ENCODE assay signal across 9 cellular contexts in the genomic region with DNA sequence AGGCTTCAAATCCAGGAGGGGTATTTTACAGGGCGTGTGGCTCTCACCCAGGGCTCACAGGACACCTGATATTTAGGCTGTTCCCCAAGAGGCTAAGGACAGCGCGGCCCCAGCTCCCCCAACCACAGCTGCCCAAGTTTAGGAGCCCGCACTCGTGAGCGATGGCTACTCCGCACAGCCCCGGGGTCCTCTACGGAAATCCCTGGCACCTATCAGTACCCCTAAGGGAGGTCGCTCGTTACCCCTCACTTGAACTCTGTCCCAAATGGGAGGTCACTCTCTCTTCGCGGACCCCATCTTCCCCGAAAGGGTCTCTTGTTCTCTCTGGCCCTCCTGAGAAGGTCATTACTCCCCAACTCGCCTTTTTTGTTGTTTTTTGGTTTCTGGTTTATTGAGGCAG. TPM values are rescaled to one million over a fixed set of nuclear protein-coding genes. Genes with fewer than 3 reads are reported as not detected.
A peak's percentile ranks its signal among the peaks of the same experiment; 100 is the strongest.
DNase-seq lines count a peak whose midpoint lies in the region; ATAC-seq, FAIRE-seq and TF ChIP-seq lines count a peak whose summit lies in the region.
"Had no signal": no experiment of that assay in that cellular context is flagged by ENCODE, and none has a peak within 500 bp of the region (broad histone marks: within the 10 kb centered on the region; RNA-seq: fewer than 3 reads in every experiment).

No MANE protein-coding gene starts in this region.

- TF ChIP-seq RAD21 in H1 (IDR thresholded peaks at IDR 0.05 in 1 of 2, conservative IDR thresholded peaks at IDR 0.05 in 1 of 2; ENCODE audit: low read depth in 2 of 2, low read length in 2 of 2), result no peak

- H3K9me3 ChIP-seq in CD8-positive, alpha-beta memory T cell (ENCODE audit: low read length), result no peaks in the 10 kb centered on the region
- H3K9me3 ChIP-seq in H1 (ENCODE audit: insufficient read depth in 2 of 2, low read depth in 1 of 2, low read length in 1 of 2), result no peaks in the 10 kb centered on the region

- TF ChIP-seq EP300 in H1 (IDR thresholded peaks at IDR 0.05; ENCODE audit: borderline replicate concordance in 1 of 2, low read depth in 2 of 2, low read length in 2 of 2), result no peak

- H3K79me1 ChIP-seq in H1 (ENCODE audit: low read depth, low read length), result no peaks in the 10 kb centered on the region

- WGBS in H1 (ENCODE audit: extremely low coverage in 1 of 2, insufficient coverage in 1 of 2, insufficient read length in 1 of 2, insufficient replicate concordance in 2 of 2, low coverage in 1 of 2, low lambda C conversion rate in 2 of 2, missing lambda C conversion rate in 1 of 2), 2 experiments, result 84% methylated on average over 15 of the region's 15 CpGs; no CpG with 5 or more reads in 1 of the 2 experiments

- H2BK15ac ChIP-seq in H1 (ENCODE audit: low read length), result 0 out of 2 replicates have a peak overlapping the region, but pooled peaks have one; percentile 16

- POLR2A ChIA-PET in CD8-positive, alpha-beta memory T cell (lab: Charles Lee), result interaction anchor here (0.6 to 0.7 kb wide), 2 partner anchors 113 to 765 kb away, joined by 4 to 13 read pairs; no protein-coding TSS in a partner anchor
- POLR2A ChIA-PET in H1 (lab: Charles Lee; ENCODE audit: partially characterized antibody), result no interaction called here

- no peaks in the 10 kb centered on the region for H3K79me2 ChIP-seq in H1 (ENCODE audit: control insufficient read depth in 1 of 2, insufficient read depth in 2 of 2, low read length in 2 of 2)

- DNase-seq in CD8-positive, alpha-beta memory T cell, result no peak
- DNase-seq in LNCaP clone FGC (ENCODE audit: low read depth) (no peak), H1 (ENCODE audit: low read depth in 1 of 2, low spot score in 2 of 2) (no peak), posterior vena cava (ENCODE audit: low spot score) (peak; percentile 80), NCI-H2029 treated with DMSO at 0.1 percent for 48 hours (lab: John Stamatoyannopoulos, UW) (no peak), HT-29 (ENCODE audit: low spot score) (no peak), NCI-H1105 (lab: John Stamatoyannopoulos, UW) (no peak)

- H3K27ac Mint-ChIP-seq in CD8-positive, alpha-beta memory T cell, result peak overlapping the region; percentile 43 to 91 (median 83)

- ATAC-seq in GM19397 (IDR thresholded peaks at IDR 0.05; ENCODE audit: unreplicated experiment), result no peak

- peak overlapping the region; percentile 75 to 92 (median 82) for H3K4me3 Mint-ChIP-seq in CD8-positive, alpha-beta memory T cell

- no peak overlapping the region for H3K14ac ChIP-seq in H1 (ENCODE audit: insufficient read length)

- no peak overlapping the region for H2BK5ac ChIP-seq in H1 (ENCODE audit: low read depth, low read length)

- H3K4me1 Mint-ChIP-seq in CD8-positive, alpha-beta memory T cell, result peaks cover 15 to 34% (median 16%) of the 10 kb centered on the region in 3 donors

- no peaks in the 10 kb centered on the region for H3K27me3 Mint-ChIP-seq in CD8-positive, alpha-beta memory T cell

- peaks cover 8% of the 10 kb centered on the region; the same call in 1 of the 2 replicates for H3K23me2 ChIP-seq in H1 (ENCODE audit: low read depth, low read length)

- no peak overlapping the region for H2AK5ac ChIP-seq in H1 (ENCODE audit: low read depth, low read length)

- H3K9ac ChIP-seq in H1 (replicated peaks in 1 of 4; ENCODE audit: extremely low read depth in 1 of 4, low read depth in 3 of 4, low read length in 3 of 4), result no peak overlapping the region

- peak overlapping the region; percentile 65 for H3K4me3 ChIP-seq in CD8-positive, alpha-beta memory T cell (ENCODE audit: low read length)
- H3K4me3 ChIP-seq in LNCaP clone FGC (ENCODE audit: low read depth, low read length) (peak overlapping the region; percentile 72), H1 (ENCODE audit: extremely low read depth in 1 of 4, insufficient read depth in 2 of 4, low read depth in 3 of 4, low read length in 4 of 4) (peak overlapping the region in 2 of 4 experiments; percentile 1 to 73; a peak in 3 of 8 replicates)

- no peak overlapping the region for H2BK120ac ChIP-seq in H1 (replicated peaks; ENCODE audit: low read depth, low read length)

- no peak overlapping the region for H3K18ac ChIP-seq in H1 (ENCODE audit: extremely low read depth, low read length)

- H3K36me3 ChIP-seq in CD8-positive, alpha-beta memory T cell (ENCODE audit: insufficient read depth, low read length), result no peaks in the 10 kb centered on the region
- no peaks in the 10 kb centered on the region for H3K36me3 ChIP-seq in H1 (ENCODE audit: control insufficient read depth in 2 of 4, insufficient read depth in 4 of 4, low read length in 3 of 4)

- H4K91ac ChIP-seq in H1 (replicated peaks; ENCODE audit: insufficient read length, low read length), result no peak overlapping the region

- CTCF ChIA-PET in CD8-positive, alpha-beta memory T cell (lab: Charles Lee), result interaction anchor here (0.7 to 1.7 kb wide), 2 partner anchors 15 to 142 kb away, joined by 3 read pairs; no protein-coding TSS in a partner anchor
- CTCF ChIA-PET in H1 (lab: Charles Lee; ENCODE audit: partially characterized antibody), result interaction anchor here (0.6 kb wide), 1 partner anchor 542 kb away, joined by 3 read pairs; no protein-coding TSS in a partner anchor

- TF ChIP-seq CTCF in LNCaP clone FGC (IDR thresholded peaks at IDR 0.05; ENCODE audit: control insufficient read depth, extremely low read depth, insufficient read depth) (no peak), H1 (IDR thresholded peaks at IDR 0.05; ENCODE audit: control extremely low read depth in 1 of 3, insufficient read depth in 1 of 3, low read depth in 1 of 3, low read length in 3 of 3) (no peak)

- H3K9me3 Mint-ChIP-seq in CD8-positive, alpha-beta memory T cell, result no peaks in the 10 kb centered on the region

- peaks cover 16% of the 10 kb centered on the region for H3K4me1 ChIP-seq in CD8-positive, alpha-beta memory T cell (ENCODE audit: insufficient read depth, low read length)
- H3K4me1 ChIP-seq in H1 (replicated peaks in 1 of 4; ENCODE audit: control insufficient read depth in 3 of 4, insufficient read depth in 4 of 4, low read length in 3 of 4), result peaks cover 0 to 4% (median 0%) of the 10 kb centered on the region in 4 experiments; a peak in 3 of 7 replicates

- no peak overlapping the region for H3K4ac ChIP-seq in H1 (replicated peaks; ENCODE audit: insufficient read length, low read depth, low read length)

- no peak overlapping the region; the same call in 1 of the 2 replicates for H2BK12ac ChIP-seq in H1 (ENCODE audit: low read depth, low read length)

- no peak overlapping the region; a peak in 1 of 4 replicates for H3K4me2 ChIP-seq in H1 (ENCODE audit: insufficient read depth in 1 of 2, low read depth in 2 of 2, low read length in 2 of 2)

- H3K23ac ChIP-seq in H1 (ENCODE audit: insufficient read length), result no peak overlapping the region

- TF ChIP-seq POLR2A in H1 (IDR thresholded peaks at IDR 0.05; ENCODE audit: control extremely low read depth in 1 of 2, low read depth in 2 of 2, low read length in 2 of 2), result no peak

- peak overlapping the region; percentile 90 for H3K27ac ChIP-seq in CD8-positive, alpha-beta memory T cell (ENCODE audit: low read depth, low read length)
- H3K27ac ChIP-seq in H1 (ENCODE audit: low read depth, low read length), result no peak overlapping the region

- intact Hi-C loops in posterior vena cava (cut with DNase I), result no loop called here

- H3K27me3 ChIP-seq in CD8-positive, alpha-beta memory T cell (ENCODE audit: insufficient read depth, low read length, poor library complexity, severe bottlenecking), result no peaks in the 10 kb centered on the region
- H3K27me3 ChIP-seq in H1 (replicated peaks in 1 of 4; ENCODE audit: control insufficient read depth in 3 of 4, extremely low read depth in 1 of 4, insufficient read depth in 3 of 4, low read length in 3 of 4), result peaks cover 0 to 5% (median 2%) of the 10 kb centered on the region in 4 experiments; a peak in 2 of 7 replicates

- H4K20me1 ChIP-seq in H1 (replicated peaks in 1 of 2; ENCODE audit: control insufficient read depth in 1 of 2, insufficient read depth in 2 of 2, low read length in 2 of 2), result no peaks in the 10 kb centered on the region

- H2AFZ ChIP-seq in H1 (ENCODE audit: low read length), result no peak overlapping the region

- peak overlapping the region; percentile 25; the same call in 1 of the 2 replicates for H4K8ac ChIP-seq in H1 (ENCODE audit: extremely low read depth, insufficient read depth, low read length)

- peaks cover 0 to 13% (median 1%) of the 10 kb centered on the region in 3 donors for H3K36me3 Mint-ChIP-seq in CD8-positive, alpha-beta memory T cell

- no peak overlapping the region for H4K5ac ChIP-seq in H1 (ENCODE audit: insufficient read length, low read depth, low read length)

- no peak overlapping the region for H3K56ac ChIP-seq in H1 (replicated peaks; ENCODE audit: insufficient read length, low read depth, low read length)

- no peak overlapping the region for H2BK20ac ChIP-seq in H1 (ENCODE audit: low read length)

- FAIRE-seq in H1 (lab: Jason Lieb, UNC), result no peak
- FAIRE-seq: endometrium had no signal

TF ChIP-seq in H1, 55 proteins besides CTCF, POLR2A, EP300 and RAD21 (continues in another document):
- TF ChIP-seq SIX5 (IDR thresholded peaks at IDR 0.05; ENCODE audit: low read depth, low read length), result no peak
- TF ChIP-seq KDM1A (IDR thresholded peaks at IDR 0.05; ENCODE audit: borderline replicate concordance, low read length), result no peak
- no peak for TF ChIP-seq JUND (IDR thresholded peaks at IDR 0.05; ENCODE audit: low read length)
- TF ChIP-seq GABPA (IDR thresholded peaks at IDR 0.05; ENCODE audit: borderline replicate concordance, insufficient read depth, low read length), result no peak
- no peak for TF ChIP-seq TAF7 (optimal IDR thresholded peaks at IDR 0.05; ENCODE audit: borderline replicate concordance, low read depth, low read length)

RNA-seq across cellular contexts. Expression of a gene that starts 0.7 kb away (rescaled TPM):
- total RNA-seq in CD8-positive, alpha-beta memory T cell, result 10 to 100 TPM; 39.2 to 40.3 TPM
- 27.0 TPM for polyA plus RNA-seq in CD8-positive, alpha-beta memory T cell
- 7.1 and 9.5 TPM in 2 replicates for total RNA-seq in H1 (2021; fragmentation: NEBNext Ultra II Directional; extraction: Animal tissue kit (Norgen Biotek cat#: 25700))
- polyA plus RNA-seq in H1 (2011; rRNA removed), result 12.2 and 21.4 TPM in 2 replicates
- 13.8 TPM for polyA plus RNA-seq in H1 (2011; cell fraction: cytosol; rRNA removed)
- polyA plus RNA-seq in H1 (2011; cell fraction: nucleus; rRNA removed), result 22.4 TPM
- 4.5 to 12.1 TPM (median 9.5 TPM) in 4 replicates for polyA plus RNA-seq in H1 (2012, experiment 1 of 2)
- polyA plus RNA-seq in H1 (2012, experiment 2 of 2), result 6.1 TPM
- 7.9 TPM for polyA plus RNA-seq in H1 (2013, experiment 1 of 2)
- polyA plus RNA-seq in H1 (2013, experiment 2 of 2), result 9.9 TPM
- polyA minus RNA-seq in H1 (2011; rRNA and poly(A)+ RNA removed), result 16.2 and 17.6 TPM in 2 replicates
- 5.0 TPM for polyA minus RNA-seq in H1 (2011; cell fraction: cytosol; rRNA and poly(A)+ RNA removed)
- 10.2 TPM for polyA minus RNA-seq in H1 (2011; cell fraction: nucleus; rRNA and poly(A)+ RNA removed)
- total RNA-seq in posterior vena cava, result 10 to 100 TPM; 18.3 to 20.3 TPM
- 11.2 and 15.5 TPM in 2 replicates for total RNA-seq in HT-29 (2014; rRNA removed; shearing (Covaris generic))
